Comparison of ENCODE assay signal across 19 cellular contexts in the genomic region with DNA sequence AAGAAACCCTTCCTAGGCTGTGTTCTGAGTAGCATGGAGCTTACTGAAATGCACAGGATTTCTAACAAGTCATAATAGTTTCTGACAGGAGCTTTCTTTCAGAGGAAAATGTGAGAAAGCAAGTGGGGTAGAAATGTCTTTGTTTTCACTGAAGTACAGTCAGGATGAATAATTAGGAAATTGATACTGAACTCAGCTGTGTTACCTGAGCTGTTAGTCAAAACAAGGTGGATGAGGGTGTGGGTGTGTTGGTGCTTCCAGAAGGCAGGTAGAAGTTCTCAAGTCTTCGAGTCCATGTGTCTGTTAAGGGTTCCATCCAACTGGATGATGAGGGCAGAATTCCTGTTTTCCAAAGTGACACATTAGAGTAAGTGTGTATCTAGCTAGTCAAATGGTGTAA.
"Had no signal": no experiment of that assay in that cellular context is flagged by ENCODE, and none has a peak within 500 bp of the region (broad histone marks: within the 10 kb centered on the region; RNA-seq: fewer than 3 reads in every experiment).

No MANE protein-coding gene starts in this region.

- H3K4me3 ChIP-seq: dorsolateral prefrontal cortex, esophagus squamous epithelium, psoas muscle, skin epidermis, spleen, testis, tibial artery, upper lobe of left lung had no signal

- DNase-seq: dorsolateral prefrontal cortex; effector CD4-positive, alpha-beta T cell; endodermal cell; erythroblast; esophagus squamous epithelium; mesendoderm; naive thymus-derived CD8-positive, alpha-beta T cell; nephron progenitor cell; nucleus accumbens; posterior cingulate gyrus; psoas muscle; spleen; stimulated activated CD4-positive, alpha-beta T cell treated with anti-CD3 and anti-CD28 coated beads, Interleukin-4, amount 100 ng/mL, for 4 hours; stimulated activated naive CD8-positive, alpha-beta T cell treated with anti-CD3 and anti-CD28 coated beads, Interleukin-15, Interleukin-2, amounts not matched to agents 100 U/mL and 50 U/mL, for 24 hours; substantia nigra; testis; tibial artery; upper lobe of left lung had no signal

- H3K36me3 ChIP-seq: esophagus squamous epithelium, spleen, tibial artery, upper lobe of left lung had no signal

- H3K9me3 ChIP-seq: psoas muscle, testis, tibial artery, upper lobe of left lung had no signal

- H3K4me1 ChIP-seq: esophagus squamous epithelium, psoas muscle, testis had no signal

- H3K27me3 ChIP-seq: dorsolateral prefrontal cortex, esophagus squamous epithelium, spleen, testis, tibial artery, upper lobe of left lung had no signal

- H3K27ac ChIP-seq: dorsolateral prefrontal cortex, esophagus squamous epithelium, psoas muscle, skin epidermis, spleen, testis, tibial artery, upper lobe of left lung had no signal
